In the genomic region with DNA sequence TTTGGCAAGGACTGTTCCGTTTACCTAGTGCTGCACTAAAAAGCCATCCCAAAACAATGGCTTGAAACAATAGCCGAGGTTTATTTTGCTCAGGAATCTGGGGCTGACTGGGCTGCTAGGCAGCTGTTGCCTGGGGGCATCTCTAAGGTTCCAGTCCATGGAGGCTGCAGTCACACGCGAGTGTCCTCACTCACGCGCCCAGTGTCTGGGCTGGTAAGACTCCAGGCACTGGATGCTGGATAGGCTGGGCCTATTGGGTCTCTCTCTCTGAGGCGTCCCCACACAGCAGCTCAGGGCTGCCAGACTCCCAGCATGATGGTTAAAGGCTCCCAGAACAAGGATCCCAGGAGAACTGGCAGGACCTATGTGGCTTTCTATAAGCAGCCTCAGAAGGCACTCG, we compare ENCODE assay signal across 18 cellular contexts. TPM values are rescaled to one million over a fixed set of nuclear protein-coding genes. Genes with fewer than 3 reads are reported as not detected.
A peak's percentile ranks its signal among the peaks of the same experiment; 100 is the strongest.
DNase-seq lines count a peak whose midpoint lies in the region; ATAC-seq and TF ChIP-seq lines count a peak whose summit lies in the region.
"Had no signal": no experiment of that assay in that cellular context is flagged by ENCODE, and none has a peak within 500 bp of the region (broad histone marks: within the 10 kb centered on the region; RNA-seq: fewer than 3 reads in every experiment).

No MANE protein-coding gene starts in this region.

- CTCF ChIA-PET in activated CD8-positive, alpha-beta memory T cell treated with anti-CD3 and anti-CD28 coated beads, Interleukin-2, amount 10 ng/mL, durations not matched to agents 7 days and 5 days (lab: Charles Lee), result no interaction called here
- CTCF ChIA-PET in activated CD4-positive, alpha-beta T cell treated with anti-CD3 and anti-CD28 coated beads for 36 hours (lab: Charles Lee), result interaction anchor here (0.6 to 1.5 kb wide), 2 partner anchors 30 to 665 kb away, joined by 3 read pairs; no protein-coding TSS in a partner anchor

- DNase-seq in activated CD8-positive, alpha-beta memory T cell treated with anti-CD3 and anti-CD28 coated beads, Interleukin-2, amount 10 ng/mL, durations not matched to agents 7 days and 5 days, result peak; percentile 33
- no peak for DNase-seq in activated CD8-positive, alpha-beta memory T cell treated with anti-CD3 and anti-CD28 coated beads for 24 hours
- DNase-seq in NCI-H69 (lab: John Stamatoyannopoulos, UW) (peak; percentile 71), suprapubic skin (ENCODE audit: low spot score in 2 of 2) (peak; percentile 40 to 60)
- DNase-seq in activated CD4-positive, alpha-beta T cell treated with anti-CD3 and anti-CD28 coated beads for 36 hours, result no peak
- DNase-seq in stimulated activated CD4-positive, alpha-beta T cell treated with anti-CD3 and anti-CD28 coated beads, Interleukin-4, amount 100 ng/mL, for 24 hours, result no peak
- no peak for DNase-seq in T-helper 2 cell treated with Interferon-gamma antibody and Interleukin-4, amounts not matched to agents 5 μg/mL and 100 μg/mL, for 36 hours (ENCODE audit: low spot score)
- DNase-seq: Calu3; effector memory CD4-positive, alpha-beta T cell; NCI-H187; NCI-H774; stimulated activated CD4-positive, alpha-beta T cell treated with anti-CD3 and anti-CD28 coated beads, Interleukin-15, amount 100 ng/mL, for 24 hours; stimulated activated naive CD8-positive, alpha-beta T cell treated with anti-CD3 and anti-CD28 coated beads, Interleukin-15, amount 100 ng/mL, for 72 hours; T-helper 1 cell had no signal

- no peak for TF ChIP-seq EP300 in suprapubic skin (IDR thresholded peaks at IDR 0.05)

- peaks cover 43% of the 10 kb centered on the region for H3K4me1 ChIP-seq in iPS-20b (ENCODE audit: insufficient read depth, low read length)
- H3K4me1 ChIP-seq in suprapubic skin, result peaks cover 40% of the 10 kb centered on the region

- peaks cover 3% of the 10 kb centered on the region for H3K4me1 Mint-ChIP-seq in activated CD8-positive, alpha-beta memory T cell treated with anti-CD3 and anti-CD28 coated beads, Interleukin-2, amount 10 ng/mL, durations not matched to agents 7 days and 5 days
- H3K4me1 Mint-ChIP-seq in activated CD4-positive, alpha-beta T cell treated with anti-CD3 and anti-CD28 coated beads for 36 hours, result no peaks in the 10 kb centered on the region
- peaks cover 2% of the 10 kb centered on the region for H3K4me1 Mint-ChIP-seq in T-helper 2 cell treated with Interferon-gamma antibody and Interleukin-4, amounts not matched to agents 5 μg/mL and 100 μg/mL, for 36 hours (ENCODE audit: low read depth)
- H3K4me1 Mint-ChIP-seq: activated naive CD4-positive, alpha-beta T cell treated with anti-CD3 and anti-CD28 coated beads, Interleukin-2, amount 50 U/mL, for 24 hours; stimulated activated naive CD8-positive, alpha-beta T cell treated with anti-CD3 and anti-CD28 coated beads, Interleukin-15, amount 100 ng/mL, for 72 hours had no signal

- POLR2A ChIA-PET in activated CD4-positive, alpha-beta T cell treated with anti-CD3 and anti-CD28 coated beads for 36 hours (lab: Charles Lee), result no interaction called here

- no peaks in the 10 kb centered on the region for H3K36me3 Mint-ChIP-seq in activated CD8-positive, alpha-beta memory T cell treated with anti-CD3 and anti-CD28 coated beads, Interleukin-2, amount 10 ng/mL, durations not matched to agents 7 days and 5 days
- no peaks in the 10 kb centered on the region for H3K36me3 Mint-ChIP-seq in activated CD4-positive, alpha-beta T cell treated with anti-CD3 and anti-CD28 coated beads for 36 hours (ENCODE audit: low read depth)
- no peaks in the 10 kb centered on the region for H3K36me3 Mint-ChIP-seq in T-helper 2 cell treated with Interferon-gamma antibody and Interleukin-4, amounts not matched to agents 5 μg/mL and 100 μg/mL, for 36 hours (ENCODE audit: low read depth)
- H3K36me3 Mint-ChIP-seq: activated naive CD4-positive, alpha-beta T cell treated with anti-CD3 and anti-CD28 coated beads, Interleukin-2, amount 50 U/mL, for 24 hours had no signal

- H3K9ac ChIP-seq in iPS-20b (ENCODE audit: low read depth, low read length), result no peak overlapping the region

- TF ChIP-seq CTCF in suprapubic skin (IDR thresholded peaks at IDR 0.05), result no peak

- peaks cover 20% of the 10 kb centered on the region for H3K27me3 Mint-ChIP-seq in activated CD8-positive, alpha-beta memory T cell treated with anti-CD3 and anti-CD28 coated beads, Interleukin-2, amount 10 ng/mL, durations not matched to agents 7 days and 5 days
- peaks cover 2% of the 10 kb centered on the region for H3K27me3 Mint-ChIP-seq in activated CD4-positive, alpha-beta T cell treated with anti-CD3 and anti-CD28 coated beads for 36 hours
- peaks cover 6% of the 10 kb centered on the region for H3K27me3 Mint-ChIP-seq in T-helper 2 cell treated with Interferon-gamma antibody and Interleukin-4, amounts not matched to agents 5 μg/mL and 100 μg/mL, for 36 hours (ENCODE audit: low read depth)

- H3K4me3 Mint-ChIP-seq in activated CD8-positive, alpha-beta memory T cell treated with anti-CD3 and anti-CD28 coated beads, Interleukin-2, amount 10 ng/mL, durations not matched to agents 7 days and 5 days, result no peak overlapping the region
- no peak overlapping the region for H3K4me3 Mint-ChIP-seq in activated CD4-positive, alpha-beta T cell treated with anti-CD3 and anti-CD28 coated beads for 36 hours
- H3K4me3 Mint-ChIP-seq in T-helper 2 cell treated with Interferon-gamma antibody and Interleukin-4, amounts not matched to agents 5 μg/mL and 100 μg/mL, for 36 hours, result no peak overlapping the region
- H3K4me3 Mint-ChIP-seq: activated naive CD4-positive, alpha-beta T cell treated with anti-CD3 and anti-CD28 coated beads, Interleukin-2, amount 50 U/mL, for 24 hours; stimulated activated naive CD8-positive, alpha-beta T cell treated with anti-CD3 and anti-CD28 coated beads, Interleukin-15, amount 100 ng/mL, for 72 hours had no signal

- no peak overlapping the region for H3K27ac Mint-ChIP-seq in activated CD8-positive, alpha-beta memory T cell treated with anti-CD3 and anti-CD28 coated beads, Interleukin-2, amount 10 ng/mL, durations not matched to agents 7 days and 5 days
- H3K27ac Mint-ChIP-seq in activated CD4-positive, alpha-beta T cell treated with anti-CD3 and anti-CD28 coated beads for 36 hours, result no peak overlapping the region
- no peak overlapping the region for H3K27ac Mint-ChIP-seq in T-helper 2 cell treated with Interferon-gamma antibody and Interleukin-4, amounts not matched to agents 5 μg/mL and 100 μg/mL, for 36 hours
- H3K27ac Mint-ChIP-seq: activated naive CD4-positive, alpha-beta T cell treated with anti-CD3 and anti-CD28 coated beads, Interleukin-2, amount 50 U/mL, for 24 hours had no signal

- no peaks in the 10 kb centered on the region for H3K9me3 Mint-ChIP-seq in activated CD8-positive, alpha-beta memory T cell treated with anti-CD3 and anti-CD28 coated beads, Interleukin-2, amount 10 ng/mL, durations not matched to agents 7 days and 5 days (ENCODE audit: low read depth)
- no peaks in the 10 kb centered on the region for H3K9me3 Mint-ChIP-seq in activated CD4-positive, alpha-beta T cell treated with anti-CD3 and anti-CD28 coated beads for 36 hours (ENCODE audit: low read depth)
- H3K9me3 Mint-ChIP-seq in T-helper 2 cell treated with Interferon-gamma antibody and Interleukin-4, amounts not matched to agents 5 μg/mL and 100 μg/mL, for 36 hours, result no peaks in the 10 kb centered on the region
- H3K9me3 Mint-ChIP-seq: activated naive CD4-positive, alpha-beta T cell treated with anti-CD3 and anti-CD28 coated beads, Interleukin-2, amount 50 U/mL, for 24 hours; stimulated activated naive CD8-positive, alpha-beta T cell treated with anti-CD3 and anti-CD28 coated beads, Interleukin-15, amount 100 ng/mL, for 72 hours had no signal

- H3K4me3 ChIP-seq in iPS-20b (ENCODE audit: low read length), result 0 out of 2 replicates have a peak overlapping the region, but pooled peaks have one; percentile 8
- no peak overlapping the region for H3K4me3 ChIP-seq in suprapubic skin
- H3K4me3 ChIP-seq: breast epithelium had no signal

- no peaks in the 10 kb centered on the region for H3K36me3 ChIP-seq in iPS-20b (ENCODE audit: insufficient read depth, low read depth, low read length)
- H3K36me3 ChIP-seq in suprapubic skin, result no peaks in the 10 kb centered on the region
- H3K36me3 ChIP-seq: breast epithelium had no signal

- WGBS in suprapubic skin, result 81% methylated on average over 8 of the region's 8 CpGs

- intact Hi-C loops in activated CD4-positive, alpha-beta T cell treated with anti-CD3 and anti-CD28 coated beads for 36 hours (cut with DNase I, micrococcal nuclease), result no loop called here

- H3K9me3 ChIP-seq in iPS-20b (ENCODE audit: insufficient read depth, low read depth, low read length) (no peaks in the 10 kb centered on the region), suprapubic skin (no peaks in the 10 kb centered on the region)
- H3K9me3 ChIP-seq: breast epithelium had no signal

- H3K27ac ChIP-seq in iPS-20b (ENCODE audit: low read length) (no peak overlapping the region), suprapubic skin (no peak overlapping the region)
- H3K27ac ChIP-seq: breast epithelium had no signal

- TF ChIP-seq POLR2A in suprapubic skin (IDR thresholded peaks at IDR 0.05), result no peak

- no peaks in the 10 kb centered on the region for H3K27me3 ChIP-seq in iPS-20b (ENCODE audit: insufficient read depth, low read length)
- peaks cover 2% of the 10 kb centered on the region for H3K27me3 ChIP-seq in suprapubic skin
- H3K27me3 ChIP-seq: breast epithelium had no signal

- no peak for ATAC-seq in activated CD8-positive, alpha-beta memory T cell treated with anti-CD3 and anti-CD28 coated beads, Interleukin-2, amount 10 ng/mL, durations not matched to agents 7 days and 5 days
- no peak for ATAC-seq in activated CD4-positive, alpha-beta T cell treated with anti-CD3 and anti-CD28 coated beads for 36 hours
- ATAC-seq: stimulated activated naive CD8-positive, alpha-beta T cell treated with anti-CD3 and anti-CD28 coated beads, Interleukin-15, amount 100 ng/mL, for 72 hours had no signal

RNA-seq across cellular contexts. Expression of gene ALS2CL, which starts 34.2 kb away (rescaled TPM):
- under 1 TPM; 0.09 to 0.58 TPM for total RNA-seq in activated CD8-positive, alpha-beta memory T cell treated with anti-CD3 and anti-CD28 coated beads, Interleukin-2, amount 10 ng/mL, durations not matched to agents 7 days and 5 days
- 100 to 1,000 TPM; 129 to 260 (median 172) TPM for total RNA-seq in suprapubic skin
- 1 to 10 TPM; 3.2 to 3.3 TPM for total RNA-seq in activated CD4-positive, alpha-beta T cell treated with anti-CD3 and anti-CD28 coated beads for 36 hours

RNA-seq across cellular contexts. Expression of gene TMIE, which starts 41.9 kb away (rescaled TPM):
- not detected for total RNA-seq in activated CD8-positive, alpha-beta memory T cell treated with anti-CD3 and anti-CD28 coated beads, Interleukin-2, amount 10 ng/mL, durations not matched to agents 7 days and 5 days
- total RNA-seq in suprapubic skin, result under 1 TPM in 3 of 4 donors, not detected in 1; 0.59 to 0.78 (median 0.72) TPM
- total RNA-seq in activated CD4-positive, alpha-beta T cell treated with anti-CD3 and anti-CD28 coated beads for 36 hours, result 1 to 10 TPM; 1.5 to 1.6 TPM
- total RNA-seq: breast epithelium had no signal

RNA-seq across cellular contexts. Expression of gene FAM240A, which starts 47.0 kb away (rescaled TPM):
- not detected for total RNA-seq in activated CD8-positive, alpha-beta memory T cell treated with anti-CD3 and anti-CD28 coated beads, Interleukin-2, amount 10 ng/mL, durations not matched to agents 7 days and 5 days
- total RNA-seq in suprapubic skin, result under 1 TPM in 1 of 4 donors, not detected in 3; 0.64 TPM
- total RNA-seq in activated CD4-positive, alpha-beta T cell treated with anti-CD3 and anti-CD28 coated beads for 36 hours, result not detected
- total RNA-seq: breast epithelium, Calu3, liver had no signal

RNA-seq across cellular contexts. Expression of gene PRSS50, which starts 58.4 kb away (rescaled TPM):
- not detected for total RNA-seq in activated CD8-positive, alpha-beta memory T cell treated with anti-CD3 and anti-CD28 coated beads, Interleukin-2, amount 10 ng/mL, durations not matched to agents 7 days and 5 days
- not detected for total RNA-seq in suprapubic skin
- not detected for total RNA-seq in activated CD4-positive, alpha-beta T cell treated with anti-CD3 and anti-CD28 coated beads for 36 hours
- total RNA-seq: Calu3 had no signal

Comparison
In these comparisons a context has a peak if more than half of its experiments do, and no peak if none do; other contexts are left out.
1. DNase-seq: peak in activated CD8-positive, alpha-beta memory T cell treated with anti-CD3 and anti-CD28 coated beads, Interleukin-2, amount 10 ng/mL, durations not matched to agents 7 days and 5 days (single experiment), NCI-H69 (single experiment) and suprapubic skin (2 of 2); none in activated CD8-positive, alpha-beta memory T cell treated with anti-CD3 and anti-CD28 coated beads for 24 hours (single experiment), activated CD4-positive, alpha-beta T cell treated with anti-CD3 and anti-CD28 coated beads for 36 hours (single experiment), stimulated activated CD4-positive, alpha-beta T cell treated with anti-CD3 and anti-CD28 coated beads, Interleukin-4, amount 100 ng/mL, for 24 hours (single experiment) and T-helper 2 cell treated with Interferon-gamma antibody and Interleukin-4, amounts not matched to agents 5 μg/mL and 100 μg/mL, for 36 hours (single experiment).
2. RNA of gene ALS2CL, which starts 34.2 kb away (total RNA-seq): 129 to 260 TPM in suprapubic skin; 3.2 to 3.3 TPM in activated CD4-positive, alpha-beta T cell treated with anti-CD3 and anti-CD28 coated beads for 36 hours and 0.09 to 0.58 TPM in activated CD8-positive, alpha-beta memory T cell treated with anti-CD3 and anti-CD28 coated beads, Interleukin-2, amount 10 ng/mL, durations not matched to agents 7 days and 5 days; every median in the first group is over 10 times any median in the second.